ENCODE assay signal across 1 cellular context in genomic region chr2:87745353-87745951, GRCh38.
TF ChIP-seq lines count a peak whose summit lies in the region.

No MANE protein-coding gene starts in this region.

TF ChIP-seq in HepG2, 621 proteins besides CTCF, POLR2A, EP300 and RAD21:
- peak; percentile 39 for TF ChIP-seq FOSL2 (CRISPR knock-in tag; IDR thresholded peaks at IDR 0.05)
- TF ChIP-seq, protein P1, sequence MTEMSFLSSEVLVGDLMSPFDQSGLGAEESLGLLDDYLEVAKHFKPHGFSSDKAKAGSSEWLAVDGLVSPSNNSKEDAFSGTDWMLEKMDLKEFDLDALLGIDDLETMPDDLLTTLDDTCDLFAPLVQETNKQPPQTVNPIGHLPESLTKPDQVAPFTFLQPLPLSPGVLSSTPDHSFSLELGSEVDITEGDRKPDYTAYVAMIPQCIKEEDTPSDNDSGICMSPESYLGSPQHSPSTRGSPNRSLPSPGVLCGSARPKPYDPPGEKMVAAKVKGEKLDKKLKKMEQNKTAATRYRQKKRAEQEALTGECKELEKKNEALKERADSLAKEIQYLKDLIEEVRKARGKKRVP (CRISPR knock-in tag; IDR thresholded peaks at IDR 0.05) = peak in 1 of 2 experiments; percentile 61; a peak in 2 of 4 replicates
